ENCODE assay signal across 8 cellular contexts in the genomic region with DNA sequence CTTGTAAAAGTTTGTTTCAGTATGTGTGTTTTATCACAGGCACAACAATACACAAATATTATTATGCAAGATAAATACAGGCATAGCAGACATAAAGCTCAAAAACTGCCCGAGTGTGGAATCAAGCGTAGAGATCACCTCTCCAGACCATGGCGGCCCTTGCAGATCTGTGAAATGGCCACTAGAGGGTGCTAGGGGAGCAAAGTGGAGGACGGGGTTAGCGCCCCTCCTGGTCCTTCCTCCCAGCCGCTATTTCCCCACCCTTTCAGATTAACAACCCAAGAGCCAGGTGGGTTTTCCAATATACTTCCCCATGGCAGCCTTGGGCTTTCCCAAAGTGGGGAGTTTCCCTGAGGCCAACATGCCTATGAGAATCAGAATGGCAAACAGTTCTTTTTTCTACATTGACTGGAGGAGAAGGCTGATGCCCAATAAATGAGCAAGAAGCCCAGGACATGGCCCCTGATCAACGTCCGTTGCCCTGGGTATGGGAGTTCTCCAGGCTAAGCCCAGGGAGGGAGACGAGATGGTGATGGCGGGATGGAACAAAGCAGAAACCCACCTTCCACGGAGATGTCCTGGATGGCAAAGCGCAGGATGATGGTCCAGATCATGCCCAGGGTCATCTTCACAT.
DNase-seq lines count a peak whose midpoint lies in the region; ATAC-seq and TF ChIP-seq lines count a peak whose summit lies in the region.

No MANE protein-coding gene starts in this region.

- 46% methylated on average over 12 of the region's 12 CpGs for WGBS in heart right ventricle, 2 donors
- 25 to 26% methylated on average over 12 of the region's 12 CpGs for WGBS in aorta, 2 donors

- ATAC-seq in GM21526 (IDR thresholded peaks at IDR 0.05; ENCODE audit: low FRiP score, unreplicated experiment) (peak; percentile 66), T-cell (replicated peaks in 1 of 4) (peak; percentile 94 to 99 (median 94)), heart right ventricle (peak; percentile 85 to 92 (median 88)), aorta (ENCODE audit: low FRiP score) (peak; percentile 90)

- POLR2A ChIA-PET in T-cell (lab: Charles Lee): interaction anchor here in 1 of 2 donors (0.6 kb wide), 2 partner anchors 68 to 201 kb away, joined by 3 to 4 read pairs; no protein-coding TSS in a partner anchor

- H3K4me1 ChIP-seq in adipocyte (ENCODE audit: control insufficient read depth, insufficient read depth, low read length): no peaks in the 10 kb centered on the region
- peaks cover 0 to 41% (median 9%) of the 10 kb centered on the region in 9 donors for H3K4me1 ChIP-seq in heart right ventricle
- peaks cover 35% of the 10 kb centered on the region for H3K4me1 ChIP-seq in rectal smooth muscle tissue (ENCODE audit: control insufficient read depth, insufficient read depth, low read length)
- H3K4me1 ChIP-seq in aorta (ENCODE audit: control insufficient read depth in 1 of 2, insufficient read depth in 2 of 2, low read length in 2 of 2): peaks cover 0 to 3% of the 10 kb centered on the region in 2 donors

- peak overlapping the region; percentile 39 to 80 for H3K27ac Mint-ChIP-seq in T-cell

- TF ChIP-seq CTCF in heart right ventricle (IDR thresholded peaks at IDR 0.05): peak; percentile 95 to 100 (median 99)

- peaks cover 78% of the 10 kb centered on the region for H3K36me3 ChIP-seq in adipocyte (ENCODE audit: control insufficient read depth, insufficient read depth, low read length, severe bottlenecking)
- H3K36me3 ChIP-seq in heart right ventricle: peaks cover 0 to 93% (median 7%) of the 10 kb centered on the region in 9 donors
- H3K36me3 ChIP-seq in rectal smooth muscle tissue (ENCODE audit: control insufficient read depth, insufficient read depth, low read length): peaks cover 16% of the 10 kb centered on the region
- peaks cover 0 to 8% of the 10 kb centered on the region in 2 donors for H3K36me3 ChIP-seq in aorta (ENCODE audit: control insufficient read depth in 1 of 2, insufficient read depth in 2 of 2, low read length in 1 of 2)

- H3K4me3 ChIP-seq in adipocyte (ENCODE audit: low read length) (no peak overlapping the region), heart right ventricle (no peak overlapping the region), rectal smooth muscle tissue (ENCODE audit: low read length) (no peak overlapping the region), aorta (ENCODE audit: low read length in 2 of 2) (no peak overlapping the region)

- H3K9me3 Mint-ChIP-seq in T-cell: no peaks in the 10 kb centered on the region

- CTCF ChIA-PET in T-cell (lab: Charles Lee): interaction anchor here (0.5 to 2.9 kb wide), 22 partner anchors 9 to 967 kb away, joined by 3 to 24 read pairs (median 4); no protein-coding TSS in a partner anchor

- H3K36me3 Mint-ChIP-seq in T-cell: peaks cover 15% of the 10 kb centered on the region

- peak overlapping the region in 4 of 10 donors; percentile 5 to 36 (median 10) for H3K27ac ChIP-seq in heart right ventricle
- H3K27ac ChIP-seq in rectal smooth muscle tissue (ENCODE audit: low read depth, low read length): peak overlapping the region; percentile 75
- H3K27ac ChIP-seq in aorta (ENCODE audit: low read depth in 1 of 2, low read length in 2 of 2): peak overlapping the region in 1 of 2 donors; percentile 74

- peak; percentile 76 for DNase-seq in Ammon's horn (ENCODE audit: low spot score)
- DNase-seq in NCI-H1105 treated with DMSO at 0.1 percent for 48 hours (lab: John Stamatoyannopoulos, UW): peak; percentile 69
- DNase-seq in T-cell: peak; percentile 54 to 81 (median 72)
- DNase-seq in adipocyte (ENCODE audit: low read depth): peak; percentile 95
- DNase-seq in heart right ventricle: peak; percentile 73 to 84
- peak; percentile 69 to 87 for DNase-seq in aorta

- H3K27me3 ChIP-seq in adipocyte (replicated peaks; ENCODE audit: control insufficient read depth, insufficient read depth, low read length) (no peaks in the 10 kb centered on the region), heart right ventricle (no peaks in the 10 kb centered on the region), rectal smooth muscle tissue (ENCODE audit: control insufficient read depth, insufficient read depth, low read length) (no peaks in the 10 kb centered on the region), aorta (ENCODE audit: control insufficient read depth in 1 of 2, insufficient read depth in 2 of 2, low read length in 1 of 2) (no peaks in the 10 kb centered on the region)

- no peaks in the 10 kb centered on the region for H3K9me3 ChIP-seq in adipocyte (ENCODE audit: control insufficient read depth, low read length)
- H3K9me3 ChIP-seq in heart right ventricle: no peaks in the 10 kb centered on the region
- no peaks in the 10 kb centered on the region for H3K9me3 ChIP-seq in aorta (ENCODE audit: control insufficient read depth, low read length)

- H3K9ac ChIP-seq in adipocyte (ENCODE audit: low read length) (no peak overlapping the region), rectal smooth muscle tissue (ENCODE audit: low read length) (no peak overlapping the region)

- peaks cover 29 to 48% (median 40%) of the 10 kb centered on the region in 3 donors for H3K4me1 Mint-ChIP-seq in T-cell

- intact Hi-C loops in heart right ventricle (cut with DNase I): loop anchor here (1.0 to 10.0 kb wide), 14 partner anchors 29 to 196 kb away; partner anchors contain the start of gene ACTN1 (in 1 of the 10)
- intact Hi-C loops in aorta (cut with DNase I): loop anchor here (5.0 kb wide), 2 partner anchors 61 to 196 kb away; no protein-coding TSS in a partner anchor

- H3K27me3 Mint-ChIP-seq in T-cell: no peaks in the 10 kb centered on the region

- peak overlapping the region in 1 of 3 donors; percentile 1 for H3K4me3 Mint-ChIP-seq in T-cell
